ENCODE assay signal across 1 cellular context in the genomic region with DNA sequence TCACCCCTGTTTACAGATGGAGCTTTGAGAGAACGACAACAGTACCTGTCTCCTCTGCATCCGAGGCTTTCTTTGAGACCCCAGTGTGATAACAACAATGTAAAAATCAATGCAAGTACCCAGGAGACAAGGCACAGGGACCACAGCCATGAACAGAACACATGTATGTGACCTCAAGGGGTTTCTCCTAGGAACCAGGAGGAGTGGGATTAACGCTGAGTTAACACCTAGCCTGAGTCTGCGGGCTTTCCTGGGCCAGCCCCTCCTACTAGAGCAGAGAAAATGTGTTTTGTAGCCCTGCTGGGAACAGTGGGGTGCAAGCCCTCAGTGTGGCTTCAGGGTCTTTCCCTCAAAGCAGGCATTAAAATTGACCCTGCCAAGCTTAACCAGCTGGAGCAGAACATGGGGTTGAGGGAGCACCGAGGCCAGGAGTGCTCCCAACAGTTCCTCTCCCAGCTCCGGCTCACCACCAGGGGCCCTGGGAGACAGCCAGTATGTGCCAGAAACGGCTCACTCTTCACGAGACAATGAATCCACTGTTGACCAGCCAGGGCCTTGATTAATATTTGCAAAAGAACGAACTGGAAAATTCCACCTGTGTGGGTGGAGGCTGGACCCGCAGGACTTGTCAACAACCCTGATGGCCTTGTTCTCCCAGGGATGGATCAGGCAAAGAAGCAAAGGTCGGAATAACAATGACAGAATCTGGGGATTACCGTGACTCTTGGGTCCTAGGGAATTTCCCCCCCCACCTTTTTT.
TF ChIP-seq lines count a peak whose summit lies in the region.

No MANE protein-coding gene starts in this region.

TF ChIP-seq in HepG2, 621 proteins besides CTCF, POLR2A, EP300 and RAD21 (continued from another document and continues in another):
- TF ChIP-seq PRMT3 (CRISPR knock-in tag; IDR thresholded peaks at IDR 0.05; ENCODE audit: borderline replicate concordance, low read depth) (no peak), JARID2 (CRISPR knock-in tag; IDR thresholded peaks at IDR 0.05; ENCODE audit: insufficient replicate concordance) (no peak), JUN (CRISPR knock-in tag; IDR thresholded peaks at IDR 0.05) (no peak), SP1 (IDR thresholded peaks at IDR 0.05) (no peak), SP1 (CRISPR knock-in tag; IDR thresholded peaks at IDR 0.05) (no peak), MXD3 (CRISPR knock-in tag; IDR thresholded peaks at IDR 0.05) (no peak), NFKBIZ (CRISPR knock-in tag; IDR thresholded peaks at IDR 0.05) (peak; percentile 66; the same call in 1 of the 2 replicates), HNF4A (CRISPR knock-in tag; IDR thresholded peaks at IDR 0.05) (peak; percentile 90), RAD51 (IDR thresholded peaks at IDR 0.05; ENCODE audit: borderline replicate concordance) (no peak), KLF13 (CRISPR knock-in tag; IDR thresholded peaks at IDR 0.05) (no peak), ZBTB39 (CRISPR knock-in tag; IDR thresholded peaks at IDR 0.05) (no peak), ZNF710 (CRISPR knock-in tag; IDR thresholded peaks at IDR 0.05; ENCODE audit: borderline replicate concordance) (no peak; the same call in 1 of the 2 replicates), NONO (IDR thresholded peaks at IDR 0.05) (no peak), NONO (CRISPR knock-in tag; conservative IDR thresholded peaks at IDR 0.05) (peak; percentile 88), THYN1 (CRISPR knock-in tag; IDR thresholded peaks at IDR 0.05; ENCODE audit: borderline replicate concordance, low read depth) (no peak), ZNF557 (CRISPR knock-in tag; IDR thresholded peaks at IDR 0.05) (peak; percentile 79; the same call in 1 of the 2 replicates), JDP2 (CRISPR knock-in tag; IDR thresholded peaks at IDR 0.05; ENCODE audit: borderline replicate concordance) (no peak), NR2C2 (CRISPR knock-in tag; IDR thresholded peaks at IDR 0.05; ENCODE audit: borderline replicate concordance) (no peak), IKZF5 (CRISPR knock-in tag; IDR thresholded peaks at IDR 0.05) (peak; percentile 79), MNT (IDR thresholded peaks at IDR 0.05) (peak; percentile 43), TCF7 (IDR thresholded peaks at IDR 0.05; ENCODE audit: low read depth) (peak; percentile 32; the same call in 1 of the 2 replicates), ZNF432 (CRISPR knock-in tag; IDR thresholded peaks at IDR 0.05; ENCODE audit: borderline replicate concordance) (no peak), KLF6 (CRISPR knock-in tag; IDR thresholded peaks at IDR 0.05) (peak; percentile 85), ZNF333 (CRISPR knock-in tag; IDR thresholded peaks at IDR 0.05; ENCODE audit: borderline replicate concordance) (0 out of 2 replicates have a peak, but pooled peaks have one; percentile 21), RCOR2 (CRISPR knock-in tag; IDR thresholded peaks at IDR 0.05) (peak; percentile 88; the same call in 1 of the 2 replicates), MEF2D (CRISPR knock-in tag; IDR thresholded peaks at IDR 0.05) (peak; percentile 57; the same call in 1 of the 2 replicates), JUNB (CRISPR knock-in tag; IDR thresholded peaks at IDR 0.05; ENCODE audit: borderline replicate concordance) (no peak), NR2F6 (IDR thresholded peaks at IDR 0.05) (peak; percentile 48; the same call in 1 of the 2 replicates), NR2F6 (CRISPR knock-in tag; IDR thresholded peaks at IDR 0.05) (peak; percentile 79), MBD4 (IDR thresholded peaks at IDR 0.05; ENCODE audit: borderline replicate concordance, low read length) (no peak), ZNF33B (CRISPR knock-in tag; IDR thresholded peaks at IDR 0.05) (peak; percentile 56; the same call in 1 of the 2 replicates), GTF3A (CRISPR knock-in tag; conservative IDR thresholded peaks at IDR 0.05) (no peak), SSRP1 (CRISPR knock-in tag; IDR thresholded peaks at IDR 0.05) (no peak), U2AF1 (optimal IDR thresholded peaks at IDR 0.05; ENCODE audit: low read depth, low read length) (no peak), NFYC (CRISPR knock-in tag; IDR thresholded peaks at IDR 0.05) (no peak), PAX8 (CRISPR knock-in tag; IDR thresholded peaks at IDR 0.05; ENCODE audit: borderline replicate concordance) (no peak), SOX5 (CRISPR knock-in tag; IDR thresholded peaks at IDR 0.05; ENCODE audit: borderline replicate concordance) (peak; percentile 92), NFE2L1 (CRISPR knock-in tag; IDR thresholded peaks at IDR 0.05; ENCODE audit: borderline replicate concordance) (no peak), ZKSCAN5 (CRISPR knock-in tag; IDR thresholded peaks at IDR 0.05) (no peak), ARHGAP35 (CRISPR knock-in tag; IDR thresholded peaks at IDR 0.05; ENCODE audit: borderline replicate concordance) (no peak), ZNF264 (CRISPR knock-in tag; IDR thresholded peaks at IDR 0.05) (peak; percentile 83), PAF1 (CRISPR knock-in tag; IDR thresholded peaks at IDR 0.05) (no peak; the same call in 1 of the 2 replicates), ZNF709 (CRISPR knock-in tag; IDR thresholded peaks at IDR 0.05) (no peak), BCLAF1 (IDR thresholded peaks at IDR 0.05) (no peak), HES4 (CRISPR knock-in tag; IDR thresholded peaks at IDR 0.05; ENCODE audit: borderline replicate concordance) (no peak), ZNF496 (CRISPR knock-in tag; IDR thresholded peaks at IDR 0.05; ENCODE audit: insufficient replicate concordance) (no peak), ZFP36 (IDR thresholded peaks at IDR 0.05; ENCODE audit: borderline replicate concordance, low read depth, low read length, partially characterized antibody) (no peak), SMAD1 (CRISPR knock-in tag; IDR thresholded peaks at IDR 0.05; ENCODE audit: borderline replicate concordance, low read depth) (0 out of 2 replicates have a peak, but pooled peaks have one; percentile 59), ZNF232 (CRISPR knock-in tag; IDR thresholded peaks at IDR 0.05; ENCODE audit: borderline replicate concordance) (peak; percentile 89; the same call in 1 of the 2 replicates), BHLHE40 (IDR thresholded peaks at IDR 0.05; ENCODE audit: low read length) (peak; percentile 59; the same call in 1 of the 2 replicates)
- TF ChIP-seq, protein P1, sequence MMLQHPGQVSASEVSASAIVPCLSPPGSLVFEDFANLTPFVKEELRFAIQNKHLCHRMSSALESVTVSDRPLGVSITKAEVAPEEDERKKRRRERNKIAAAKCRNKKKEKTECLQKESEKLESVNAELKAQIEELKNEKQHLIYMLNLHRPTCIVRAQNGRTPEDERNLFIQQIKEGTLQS (CRISPR knock-in tag; IDR thresholded peaks at IDR 0.05) = no peak; the same call in 1 of the 2 replicates
- TF ChIP-seq, protein P2, sequence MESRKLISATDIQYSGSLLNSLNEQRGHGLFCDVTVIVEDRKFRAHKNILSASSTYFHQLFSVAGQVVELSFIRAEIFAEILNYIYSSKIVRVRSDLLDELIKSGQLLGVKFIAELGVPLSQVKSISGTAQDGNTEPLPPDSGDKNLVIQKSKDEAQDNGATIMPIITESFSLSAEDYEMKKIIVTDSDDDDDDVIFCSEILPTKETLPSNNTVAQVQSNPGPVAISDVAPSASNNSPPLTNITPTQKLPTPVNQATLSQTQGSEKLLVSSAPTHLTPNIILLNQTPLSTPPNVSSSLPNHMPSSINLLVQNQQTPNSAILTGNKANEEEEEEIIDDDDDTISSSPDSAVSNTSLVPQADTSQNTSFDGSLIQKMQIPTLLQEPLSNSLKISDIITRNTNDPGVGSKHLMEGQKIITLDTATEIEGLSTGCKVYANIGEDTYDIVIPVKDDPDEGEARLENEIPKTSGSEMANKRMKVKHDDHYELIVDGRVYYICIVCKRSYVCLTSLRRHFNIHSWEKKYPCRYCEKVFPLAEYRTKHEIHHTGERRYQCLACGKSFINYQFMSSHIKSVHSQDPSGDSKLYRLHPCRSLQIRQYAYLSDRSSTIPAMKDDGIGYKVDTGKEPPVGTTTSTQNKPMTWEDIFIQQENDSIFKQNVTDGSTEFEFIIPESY (CRISPR knock-in tag; IDR thresholded peaks at IDR 0.05) = no peak
- TF ChIP-seq, protein P3, sequence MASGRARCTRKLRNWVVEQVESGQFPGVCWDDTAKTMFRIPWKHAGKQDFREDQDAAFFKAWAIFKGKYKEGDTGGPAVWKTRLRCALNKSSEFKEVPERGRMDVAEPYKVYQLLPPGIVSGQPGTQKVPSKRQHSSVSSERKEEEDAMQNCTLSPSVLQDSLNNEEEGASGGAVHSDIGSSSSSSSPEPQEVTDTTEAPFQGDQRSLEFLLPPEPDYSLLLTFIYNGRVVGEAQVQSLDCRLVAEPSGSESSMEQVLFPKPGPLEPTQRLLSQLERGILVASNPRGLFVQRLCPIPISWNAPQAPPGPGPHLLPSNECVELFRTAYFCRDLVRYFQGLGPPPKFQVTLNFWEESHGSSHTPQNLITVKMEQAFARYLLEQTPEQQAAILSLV (CRISPR knock-in tag; IDR thresholded peaks at IDR 0.05; ENCODE audit: borderline replicate concordance) = peak; percentile 91
